In genomic region chr6:40972190-40972589, GRCh38 we compare ENCODE assay signal across 34 cellular contexts.
"Had no signal": no experiment of that assay in that cellular context is flagged by ENCODE, and none has a peak within 500 bp of the region (broad histone marks: within the 10 kb centered on the region; RNA-seq: fewer than 3 reads in every experiment).

No MANE protein-coding gene starts in this region.

- DNase-seq: Karpas-422, Kasumi-1, MG63, MM.1S, MV-4-11, NCI-H1048, NCI-H1092, NCI-H1092 treated with DMSO at 0.1 percent for 48 hours, NCI-H1105, NCI-H1417 treated with DMSO at 0.1 percent for 48 hours, NCI-H1436, NCI-H1436 treated with DMSO at 0.1 percent for 48 hours, NCI-H146, NCI-H1694, NCI-H1694 treated with DMSO at 0.1 percent for 48 hours, NCI-H187, NCI-H187 treated with DMSO at 0.1 percent for 48 hours, NCI-H1930, NCI-H2029, NCI-H2029 treated with DMSO at 0.1 percent for 48 hours, NCI-H2081, NCI-H2081 treated with DMSO at 0.1 percent for 48 hours, NCI-H2107, NCI-H2171, NCI-H2171 treated with DMSO at 0.1 percent for 48 hours, NCI-H2227 treated with DMSO at 0.1 percent for 48 hours, NCI-H226, NCI-H345, NCI-H446, NCI-H446 treated with DMSO at 0.1 percent for 48 hours, NCI-H510A, NCI-H510A treated with DMSO at 0.1 percent for 48 hours, NCI-H524, NCI-H524 treated with DMSO at 0.1 percent for 48 hours had no signal

- H3K27me3 ChIP-seq: MG63 had no signal

- H3K36me3 ChIP-seq: MG63 had no signal

- H3K4me3 ChIP-seq: MG63 had no signal

- H3K9me3 ChIP-seq: MG63 had no signal
